ENCODE assay signal across 8 cellular contexts in genomic region chr6:6724319-6725119, GRCh38.
DNase-seq lines count a peak whose midpoint lies in the region; ATAC-seq and TF ChIP-seq lines count a peak whose summit lies in the region.

No MANE protein-coding gene starts in this region.

- no peaks in the 10 kb centered on the region for H4K20me1 ChIP-seq in neural progenitor cell (ENCODE audit: low read depth)

- H3K36me3 ChIP-seq in neural progenitor cell (no peaks in the 10 kb centered on the region), thymus (ENCODE audit: control insufficient read depth, insufficient read depth) (no peaks in the 10 kb centered on the region)

- H3K27ac ChIP-seq in neural progenitor cell (no peak overlapping the region), thymus (ENCODE audit: low read depth) (peak overlapping the region; percentile 81)

- H3K27ac Mint-ChIP-seq in neural progenitor cell, result peak overlapping the region; percentile 35

- H3K4me1 Mint-ChIP-seq in neural progenitor cell, result peaks cover 27% of the 10 kb centered on the region

- TF ChIP-seq CTCF in foreskin fibroblast (IDR thresholded peaks at IDR 0.05; ENCODE audit: low read depth, low read length), result peak; percentile 71
- TF ChIP-seq CTCF in neural progenitor cell (IDR thresholded peaks at IDR 0.05), result peak; percentile 82

- no peaks in the 10 kb centered on the region for H3K27me3 ChIP-seq in neural progenitor cell
- no peaks in the 10 kb centered on the region for H3K27me3 ChIP-seq in thymus (ENCODE audit: control insufficient read depth, insufficient read depth)

- H3K4me1 ChIP-seq in neural progenitor cell, result peaks cover 33% of the 10 kb centered on the region
- H3K4me1 ChIP-seq in thymus (ENCODE audit: control insufficient read depth, insufficient read depth, low read length), result peaks cover 12% of the 10 kb centered on the region

- H3F3A ChIP-seq in neural progenitor cell (ENCODE audit: low read depth), result peaks cover 8% of the 10 kb centered on the region

- no peaks in the 10 kb centered on the region for H3K79me2 ChIP-seq in neural progenitor cell (ENCODE audit: low read depth)

- peak overlapping the region; percentile 4 for H3K4me3 Mint-ChIP-seq in neural progenitor cell

- H3K9me3 ChIP-seq in neural progenitor cell (ENCODE audit: low read depth) (no peaks in the 10 kb centered on the region), thymus (ENCODE audit: control insufficient read depth) (no peaks in the 10 kb centered on the region)

- DNase-seq in DMS114 treated with DMSO at 0.1 percent for 48 hours (lab: John Stamatoyannopoulos, UW; ENCODE audit: unreplicated experiment) (peak; percentile 66), HT-29 (ENCODE audit: low spot score) (peak; percentile 58), RPMI7951 (ENCODE audit: low read depth) (peak; percentile 67), foreskin fibroblast (peak; percentile 59 to 85), neural progenitor cell (ENCODE audit: low spot score) (peak; percentile 86)
- DNase-seq in activated naive CD4-positive, alpha-beta T cell (lab: John Stamatoyannopoulos, UW), result peak; percentile 8 to 60 (median 22)

- H3K9ac ChIP-seq in neural progenitor cell, result no peak overlapping the region

- peaks cover under 1% of the 10 kb centered on the region for H3K9me3 Mint-ChIP-seq in neural progenitor cell

- peaks cover 5% of the 10 kb centered on the region for H3K27me3 Mint-ChIP-seq in neural progenitor cell (ENCODE audit: insufficient read depth, low read depth)

- H3K4me2 ChIP-seq in neural progenitor cell, result peak overlapping the region; percentile 42

- no peaks in the 10 kb centered on the region for H3K36me3 Mint-ChIP-seq in neural progenitor cell

- peak overlapping the region; percentile 27 to 32 for H3K4me3 ChIP-seq in foreskin fibroblast (ENCODE audit: low read depth in 1 of 2, low read length in 2 of 2)
- peak overlapping the region; percentile 3 for H3K4me3 ChIP-seq in neural progenitor cell
- peak overlapping the region; percentile 39 for H3K4me3 ChIP-seq in thymus (ENCODE audit: low read length)

- peak overlapping the region; percentile 89 for H2AFZ ChIP-seq in neural progenitor cell (replicated peaks)

- no peak for ATAC-seq in GM19328 (IDR thresholded peaks at IDR 0.05; ENCODE audit: unreplicated experiment)

- 25% methylated on average over 33 of the region's 33 CpGs for WGBS in thymus

Comparison
In these comparisons a context has a peak if more than half of its experiments do, and no peak if none do; other contexts are left out.
1. DNase-seq: peak in every context shown above with its lines; median percentile 86 in neural progenitor cell; 72 in foreskin fibroblast; 67 in RPMI7951; 66 in DMS114 treated with DMSO at 0.1 percent for 48 hours; 58 in HT-29; 22 in activated naive CD4-positive, alpha-beta T cell.